22 cellular contexts compared by ENCODE assay signal in genomic region chr22:46464296-46464695, GRCh38.
"Had no signal": no experiment of that assay in that cellular context is flagged by ENCODE, and none has a peak within 500 bp of the region (broad histone marks: within the 10 kb centered on the region; RNA-seq: fewer than 3 reads in every experiment).

No MANE protein-coding gene starts in this region.

- H3K9me3 ChIP-seq: left lung, right atrium auricular region, stomach, thyroid gland, vagina had no signal

- H3K4me1 ChIP-seq: parathyroid adenoma had no signal

- H3K36me3 ChIP-seq: right atrium auricular region, thyroid gland, vagina had no signal

- ATAC-seq: naive thymus-derived CD8-positive, alpha-beta T cell; sciatic nerve had no signal

- DNase-seq: dorsolateral prefrontal cortex; effector CD4-positive, alpha-beta T cell; hypothalamus; immature natural killer cell; left cardiac atrium; mammary epithelial cell; naive thymus-derived CD8-positive, alpha-beta T cell; stimulated activated CD4-positive, alpha-beta T cell treated with anti-CD3 and anti-CD28 coated beads, Interleukin-12 subunit alpha, Interleukin-12 subunit beta, amount 100 ng/mL, for 4 hours; stimulated activated CD4-positive, alpha-beta T cell treated with anti-CD3 and anti-CD28 coated beads, Interleukin-1b, Interleukin-23, amount 100 ng/mL, for 48 hours; stimulated activated CD4-positive, alpha-beta T cell treated with anti-CD3 and anti-CD28 coated beads, Interleukin-4, amount 100 ng/mL, for 1 hour; stimulated activated CD8-positive, alpha-beta memory T cell treated with anti-CD3 and anti-CD28 coated beads, Interleukin-4, amount 100 ng/mL, for 48 hours; stimulated activated naive CD4-positive, alpha-beta T cell treated with Interleukin-2 at 50 U/mL for 16 hours; stomach; trophoblast cell had no signal

- H3K9me3 Mint-ChIP-seq: immature natural killer cell; naive thymus-derived CD8-positive, alpha-beta T cell had no signal

- H3K4me1 Mint-ChIP-seq: immature natural killer cell; naive thymus-derived CD8-positive, alpha-beta T cell had no signal

- H3K36me3 Mint-ChIP-seq: immature natural killer cell; naive thymus-derived CD8-positive, alpha-beta T cell had no signal

- H3K4me3 ChIP-seq: dorsolateral prefrontal cortex, left lung, right atrium auricular region, smooth muscle cell, stomach, thyroid gland, vagina had no signal

- H3K27me3 ChIP-seq: right atrium auricular region, thyroid gland, vagina had no signal

- H3K27ac ChIP-seq: dorsolateral prefrontal cortex, left lung, parathyroid adenoma, right atrium auricular region, vagina had no signal

- H3K4me3 Mint-ChIP-seq: immature natural killer cell; naive thymus-derived CD8-positive, alpha-beta T cell had no signal

- H3K27ac Mint-ChIP-seq: progenitor cell of endocrine pancreas had no signal
